Comparison of ENCODE assay signal across 8 cellular contexts in the genomic region with DNA sequence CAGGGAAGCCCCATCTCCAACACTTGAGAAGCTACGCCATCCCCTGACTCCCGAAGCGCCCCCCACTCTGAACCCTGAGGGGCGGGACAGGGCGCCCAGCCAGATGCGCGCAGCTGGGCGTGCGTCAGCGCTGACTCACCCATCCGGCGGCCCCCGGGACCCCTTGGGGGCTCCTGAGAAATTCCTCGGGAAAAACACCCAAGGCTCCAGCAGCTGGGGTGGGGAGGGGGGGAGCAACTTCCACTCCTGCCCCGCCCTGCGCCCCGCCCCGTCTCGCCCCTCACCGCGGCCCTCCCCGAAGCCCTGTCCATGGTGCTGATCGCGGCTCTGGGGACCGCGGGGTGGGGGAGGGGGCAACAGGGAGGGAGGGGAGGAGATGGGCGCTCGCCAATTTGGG. TPM values are rescaled to one million over a fixed set of nuclear protein-coding genes. Genes with fewer than 3 reads are reported as not detected.
DNase-seq lines count a peak whose midpoint lies in the region; ATAC-seq, FAIRE-seq and TF ChIP-seq lines count a peak whose summit lies in the region.

No MANE protein-coding gene starts in this region.

- no peak overlapping the region for H3K27ac ChIP-seq in Panc1 (ENCODE audit: low read length)
- peak overlapping the region; percentile 94 for H3K27ac ChIP-seq in brain microvascular endothelial cell
- H3K27ac ChIP-seq in keratinocyte (ENCODE audit: control insufficient read depth, insufficient read depth, low read length), result no peak overlapping the region

- H3K4me1 ChIP-seq in Panc1 (ENCODE audit: control insufficient read depth, insufficient read depth, low read length) (no peaks in the 10 kb centered on the region), keratinocyte (ENCODE audit: control insufficient read depth, extremely low read depth, insufficient read depth, low read length) (peaks cover 13% of the 10 kb centered on the region)

- DNase-seq in AG08396 (ENCODE audit: low spot score) (peak; percentile 89), Panc1 (ENCODE audit: low read depth, low spot score) (no peak), brain microvascular endothelial cell (peak; percentile 75), keratinocyte (ENCODE audit: low read depth, low spot score) (no peak), GM19238 (ENCODE audit: insufficient read length, low spot score) (no peak)
- DNase-seq in stimulated activated effector memory CD8-positive, alpha-beta T cell treated with anti-CD3 and anti-CD28 coated beads, Interleukin-12 subunit alpha, Interleukin-12 subunit beta, amount 100 ng/mL, for 72 hours (ENCODE audit: low spot score in 2 of 2), result peak in 1 of 2 donors; percentile 47

- no peaks in the 10 kb centered on the region for H3K9me3 Mint-ChIP-seq in stimulated activated effector memory CD8-positive, alpha-beta T cell treated with anti-CD3 and anti-CD28 coated beads, Interleukin-12 subunit alpha, Interleukin-12 subunit beta, amount 100 ng/mL, for 72 hours

- no peak for FAIRE-seq in keratinocyte (lab: Jason Lieb, UNC)

- no peak overlapping the region for H3K9ac ChIP-seq in keratinocyte (ENCODE audit: control insufficient read depth, extremely low read depth, insufficient read depth, low read length)

- H3K9me3 ChIP-seq in Panc1 (ENCODE audit: control insufficient read depth, insufficient read depth, low read depth, low read length), result no peaks in the 10 kb centered on the region
- no peaks in the 10 kb centered on the region for H3K9me3 ChIP-seq in keratinocyte (ENCODE audit: control insufficient read depth, low read depth, low read length)

- H3K27ac Mint-ChIP-seq in stimulated activated effector memory CD8-positive, alpha-beta T cell treated with anti-CD3 and anti-CD28 coated beads, Interleukin-12 subunit alpha, Interleukin-12 subunit beta, amount 100 ng/mL, for 72 hours, result no peak overlapping the region

- intact Hi-C loops in Panc1 (cut with micrococcal nuclease; ENCODE audit: unreplicated experiment), result no loop called here

- ATAC-seq in Panc1 (peak; percentile 33; the same call in 1 of the 2 replicates), HG02571 (IDR thresholded peaks at IDR 0.05; ENCODE audit: unreplicated experiment) (no peak), HG03135 (IDR thresholded peaks at IDR 0.05; ENCODE audit: unreplicated experiment) (no peak)
- peak; percentile 19 for ATAC-seq in stimulated activated effector memory CD8-positive, alpha-beta T cell treated with anti-CD3 and anti-CD28 coated beads, Interleukin-12 subunit alpha, Interleukin-12 subunit beta, amount 100 ng/mL, for 72 hours

- H3K36me3 Mint-ChIP-seq in stimulated activated effector memory CD8-positive, alpha-beta T cell treated with anti-CD3 and anti-CD28 coated beads, Interleukin-12 subunit alpha, Interleukin-12 subunit beta, amount 100 ng/mL, for 72 hours, result peaks cover 24% of the 10 kb centered on the region

- H2AFZ ChIP-seq in keratinocyte (ENCODE audit: control insufficient read depth, low read length), result no peak overlapping the region

- H3K36me3 ChIP-seq in Panc1 (ENCODE audit: control insufficient read depth, insufficient read depth, low read length), result no peaks in the 10 kb centered on the region
- H3K36me3 ChIP-seq in brain microvascular endothelial cell (replicated peaks), result no peaks in the 10 kb centered on the region
- H3K36me3 ChIP-seq in keratinocyte (ENCODE audit: control insufficient read depth in 2 of 2, extremely low read depth in 1 of 2, insufficient read depth in 2 of 2, low read length in 2 of 2), result no peaks in the 10 kb centered on the region

- no peak overlapping the region for H3K4me3 ChIP-seq in Panc1 (ENCODE audit: low read depth in 2 of 2, low read length in 2 of 2)
- H3K4me3 ChIP-seq in brain microvascular endothelial cell (ENCODE audit: low read depth, low read length), result peak overlapping the region; percentile 47
- no peak overlapping the region for H3K4me3 ChIP-seq in keratinocyte (ENCODE audit: control insufficient read depth in 2 of 3, extremely low read depth in 1 of 3, insufficient read depth in 2 of 3, low read depth in 1 of 3, low read length in 3 of 3)

- in situ Hi-C loops in Panc1 (cut with HindIII; ENCODE audit: low pct_unique_long_range_greater_than_20kb, low sequenced_read_pairs), result no loop called here
- in situ Hi-C loops in brain microvascular endothelial cell (cut with HindIII; ENCODE audit: low pct_ligation_motif_present, low sequenced_read_pairs), result no loop called here

- dilution Hi-C loops in keratinocyte (cut with MboI; ENCODE audit: extremely low pct_ligation_motif_present, low sequenced_read_pairs), result no loop called here

- H3K27me3 ChIP-seq in Panc1 (ENCODE audit: control insufficient read depth, insufficient read depth, low read length), result peaks cover 6% of the 10 kb centered on the region; the same call in 1 of the 2 replicates
- peaks cover 9% of the 10 kb centered on the region for H3K27me3 ChIP-seq in brain microvascular endothelial cell (replicated peaks)
- H3K27me3 ChIP-seq in keratinocyte (ENCODE audit: control insufficient read depth, extremely low read depth, insufficient read depth, low read length), result no peaks in the 10 kb centered on the region

- H3K4me1 Mint-ChIP-seq in stimulated activated effector memory CD8-positive, alpha-beta T cell treated with anti-CD3 and anti-CD28 coated beads, Interleukin-12 subunit alpha, Interleukin-12 subunit beta, amount 100 ng/mL, for 72 hours, result peaks cover 63% of the 10 kb centered on the region

- CTCF ChIA-PET in Panc1 (lab: Charles Lee), result interaction anchor here (0.6 kb wide), 1 partner anchor 97 kb away, joined by 3 read pairs; a partner anchor contains a TSS

- POLR2A ChIA-PET in Panc1 (lab: Charles Lee), result no interaction called here

- no peaks in the 10 kb centered on the region for H3K79me2 ChIP-seq in keratinocyte (ENCODE audit: control insufficient read depth, insufficient read depth, low read length)

- H3K4me3 Mint-ChIP-seq in stimulated activated effector memory CD8-positive, alpha-beta T cell treated with anti-CD3 and anti-CD28 coated beads, Interleukin-12 subunit alpha, Interleukin-12 subunit beta, amount 100 ng/mL, for 72 hours, result peak overlapping the region; percentile 76

- H3K9me1 ChIP-seq in keratinocyte (ENCODE audit: control insufficient read depth, extremely low read depth, insufficient read depth, low read length), result peaks cover 5% of the 10 kb centered on the region

- TF ChIP-seq CTCF in Panc1 (IDR thresholded peaks at IDR 0.05) (no peak), brain microvascular endothelial cell (IDR thresholded peaks at IDR 0.05; ENCODE audit: low read depth, low read length, missing control alignments) (no peak), keratinocyte (optimal IDR thresholded peaks at IDR 0.05 in 1 of 3, IDR thresholded peaks at IDR 0.05 in 1 of 3, conservative IDR thresholded peaks at IDR 0.05 in 1 of 3; ENCODE audit: extremely low read depth in 1 of 3, insufficient read depth in 2 of 3, low read length in 3 of 3) (no peak)

- BruUV-seq in Panc1 (replicated peaks; lab: Mats Ljungman, UMichigan), result no TSS peak

- peaks cover 3% of the 10 kb centered on the region for H4K20me1 ChIP-seq in keratinocyte (ENCODE audit: control insufficient read depth, extremely low read depth, insufficient read depth, low read length)

- peak overlapping the region; percentile 54 for H3K4me2 ChIP-seq in keratinocyte (ENCODE audit: control insufficient read depth, extremely low read depth, insufficient read depth, low read depth, low read length)

RNA-seq across cellular contexts. Expression of a gene that starts 1.0 kb away (rescaled TPM):
- total RNA-seq in Panc1 (2021; ENCODE audit: unreplicated experiment), result 0.18 TPM
- polyA plus RNA-seq in Panc1 (2012; ENCODE audit: insufficient read length), result 0.10 TPM
- 0.32 to 0.67 TPM (median 0.43 TPM) in 3 replicates for polyA plus RNA-seq in keratinocyte
- polyA plus RNA-seq in keratinocyte (2011; ENCODE audit: low read depth), result not detected
- 0.07 and 0.12 TPM in 2 replicates for polyA plus RNA-seq in keratinocyte (2011; cell fraction: cytosol; rRNA removed)
- 1.2 TPM in 2 replicates for polyA plus RNA-seq in keratinocyte (2011; cell fraction: nucleus; rRNA removed)
- polyA plus RNA-seq in keratinocyte (2012; ENCODE audit: low replicate concordance), result 0.32 and 0.85 TPM in 2 replicates
- 0.42 to 0.76 TPM (median 0.49 TPM) in 3 replicates for polyA minus RNA-seq in keratinocyte
- polyA minus RNA-seq in keratinocyte (2011; cell fraction: cytosol; rRNA and poly(A)+ RNA removed), result 0.38 TPM
- 1.3 and 1.7 TPM in 2 replicates for polyA minus RNA-seq in keratinocyte (2011; cell fraction: nucleus; rRNA and poly(A)+ RNA removed)

RNA-seq across cellular contexts. Expression of a gene that starts 4.0 kb away (rescaled TPM):
- not detected for total RNA-seq in Panc1 (2021; ENCODE audit: unreplicated experiment)
- not detected for polyA plus RNA-seq in Panc1 (2012; ENCODE audit: insufficient read length)
- not detected in 3 replicates for polyA plus RNA-seq in keratinocyte
- polyA plus RNA-seq in keratinocyte (2011; ENCODE audit: low read depth), result not detected
- not detected in 2 replicates for polyA plus RNA-seq in keratinocyte (2011; cell fraction: cytosol; rRNA removed)
- polyA plus RNA-seq in keratinocyte (2011; cell fraction: nucleus; rRNA removed), result not detected in 2 replicates
- not detected in 2 replicates for polyA plus RNA-seq in keratinocyte (2012; ENCODE audit: low replicate concordance)
- polyA minus RNA-seq in keratinocyte, result not detected in 3 replicates
- not detected for polyA minus RNA-seq in keratinocyte (2011; cell fraction: cytosol; rRNA and poly(A)+ RNA removed)
- polyA minus RNA-seq in keratinocyte (2011; cell fraction: nucleus; rRNA and poly(A)+ RNA removed), result not detected in 2 replicates

Comparison
In these comparisons a context has a peak if more than half of its experiments do, and no peak if none do; other contexts are left out.
1. DNase-seq: peak in AG08396 (single experiment) and brain microvascular endothelial cell (single experiment); none in Panc1 (single experiment), keratinocyte (single experiment) and GM19238 (single experiment).
2. ATAC-seq: peak in Panc1 (single experiment) and stimulated activated effector memory CD8-positive, alpha-beta T cell treated with anti-CD3 and anti-CD28 coated beads, Interleukin-12 subunit alpha, Interleukin-12 subunit beta, amount 100 ng/mL, for 72 hours (single experiment); none in HG02571 (single experiment) and HG03135 (single experiment).